ENCODE assay signal across 25 cellular contexts in the genomic region with DNA sequence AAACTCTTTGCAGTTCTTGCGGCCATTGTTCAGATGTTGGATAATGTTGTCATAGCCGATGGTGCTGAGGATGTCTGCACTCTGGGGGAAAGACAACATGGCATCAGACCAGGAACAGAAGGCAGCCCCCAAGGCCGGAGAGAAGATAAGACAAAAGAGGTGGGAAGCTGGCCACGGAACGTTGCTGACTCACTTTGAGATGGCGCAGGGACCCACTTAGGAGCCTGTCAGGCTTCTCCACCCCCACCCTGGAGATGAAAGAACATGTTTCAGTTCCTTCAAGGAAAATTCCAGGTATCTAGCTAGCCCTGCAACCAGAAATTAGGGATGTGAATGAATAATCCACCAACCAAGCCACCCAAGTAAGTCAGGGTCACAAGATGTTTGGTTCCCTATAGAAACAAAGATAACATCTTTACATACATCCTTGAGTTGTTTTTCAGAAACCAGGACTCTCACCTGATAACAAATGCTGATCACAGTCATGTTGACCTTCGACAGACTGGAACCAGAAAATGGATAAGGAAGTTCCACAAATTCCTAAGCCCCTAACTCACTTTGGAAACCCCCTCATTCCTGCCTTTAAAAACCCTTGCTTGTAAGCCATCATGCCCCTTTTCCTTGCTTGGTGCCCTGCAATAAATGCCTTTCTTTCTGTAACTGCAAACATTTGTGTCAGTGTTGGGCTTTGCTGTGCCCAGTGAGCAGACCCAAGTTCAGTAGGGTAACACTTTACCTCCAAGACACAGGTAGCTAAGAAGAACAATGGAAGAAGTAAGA. TPM values are rescaled to one million over a fixed set of nuclear protein-coding genes. Genes with fewer than 3 reads are reported as not detected.
A peak's percentile ranks its signal among the peaks of the same experiment; 100 is the strongest.
DNase-seq lines count a peak whose midpoint lies in the region; ATAC-seq and TF ChIP-seq lines count a peak whose summit lies in the region.
"Had no signal": no experiment of that assay in that cellular context is flagged by ENCODE, and none has a peak within 500 bp of the region (broad histone marks: within the 10 kb centered on the region; RNA-seq: fewer than 3 reads in every experiment).

No MANE protein-coding gene starts in this region.

- POLR2A ChIA-PET in Caco-2 (lab: Charles Lee), result no interaction called here
- POLR2A ChIA-PET in activated naive CD8-positive, alpha-beta T cell treated with anti-CD3 and anti-CD28 coated beads, Interleukin-2, amount 10 ng/mL, durations not matched to agents 7 days and 5 days (lab: Charles Lee), result no interaction called here

- no peak for ATAC-seq in activated naive CD8-positive, alpha-beta T cell treated with anti-CD3 and anti-CD28 coated beads, Interleukin-2, amount 10 ng/mL, durations not matched to agents 7 days and 5 days (ENCODE audit: low read depth)
- ATAC-seq: activated CD8-positive, alpha-beta memory T cell treated with anti-CD3 and anti-CD28 coated beads, Interleukin-2, amount 10 ng/mL, durations not matched to agents 7 days and 5 days; foreskin keratinocyte had no signal

- peaks cover 7% of the 10 kb centered on the region for H3K36me3 Mint-ChIP-seq in Caco-2 (ENCODE audit: insufficient read depth, unreplicated experiment)
- peaks cover 14% of the 10 kb centered on the region for H3K36me3 Mint-ChIP-seq in activated naive CD8-positive, alpha-beta T cell treated with anti-CD3 and anti-CD28 coated beads, Interleukin-2, amount 10 ng/mL, durations not matched to agents 7 days and 5 days

- intact Hi-C loops in Caco-2 (cut with micrococcal nuclease; ENCODE audit: unreplicated experiment), result no loop called here

- H3K4me1 Mint-ChIP-seq in Caco-2 (ENCODE audit: low read depth, unreplicated experiment), result peaks cover 6% of the 10 kb centered on the region
- peaks cover 37% of the 10 kb centered on the region for H3K4me1 Mint-ChIP-seq in activated naive CD8-positive, alpha-beta T cell treated with anti-CD3 and anti-CD28 coated beads, Interleukin-2, amount 10 ng/mL, durations not matched to agents 7 days and 5 days
- H3K4me1 Mint-ChIP-seq: activated B cell treated with CpG ODN at 0.5 μM for 24 hours, nephron had no signal

- CTCF ChIA-PET in Caco-2 (lab: Charles Lee), result interaction anchor here (1.3 kb wide), 1 partner anchor 34 kb away, joined by 5 read pairs; no protein-coding TSS in a partner anchor

- peak overlapping the region; percentile 77 for H3K27ac ChIP-seq in mesodermal cell (ENCODE audit: low read depth, low read length, severe bottlenecking)
- H3K27ac ChIP-seq: foreskin keratinocyte, SJSA1, thyroid gland had no signal

- H3K9me3 Mint-ChIP-seq in Caco-2 (ENCODE audit: unreplicated experiment), result no peaks in the 10 kb centered on the region
- H3K9me3 Mint-ChIP-seq in activated naive CD8-positive, alpha-beta T cell treated with anti-CD3 and anti-CD28 coated beads, Interleukin-2, amount 10 ng/mL, durations not matched to agents 7 days and 5 days, result peaks cover 1% of the 10 kb centered on the region
- H3K9me3 Mint-ChIP-seq: central memory CD8-positive, alpha-beta T cell had no signal

- no peaks in the 10 kb centered on the region for H3K36me3 ChIP-seq in Caco-2 (ENCODE audit: control insufficient read depth, insufficient read depth, low read length)
- peaks cover 8% of the 10 kb centered on the region for H3K36me3 ChIP-seq in mesodermal cell (ENCODE audit: control insufficient read depth, insufficient read depth, low read length)
- H3K36me3 ChIP-seq: HAP-1, SJSA1, thyroid gland had no signal

- H3K4me3 Mint-ChIP-seq in Caco-2 (ENCODE audit: unreplicated experiment), result no peak overlapping the region
- peak overlapping the region; percentile 18 for H3K4me3 Mint-ChIP-seq in activated naive CD8-positive, alpha-beta T cell treated with anti-CD3 and anti-CD28 coated beads, Interleukin-2, amount 10 ng/mL, durations not matched to agents 7 days and 5 days
- H3K4me3 Mint-ChIP-seq: activated B cell treated with CpG ODN at 0.5 μM for 24 hours; activated CD8-positive, alpha-beta memory T cell treated with anti-CD3 and anti-CD28 coated beads, Interleukin-2, amount 10 ng/mL, durations not matched to agents 7 days and 5 days; central memory CD8-positive, alpha-beta T cell; nephron had no signal

- no TSS peak for BruUV-seq in Caco-2 (replicated peaks; lab: Mats Ljungman, UMichigan)

- H3K9me3 ChIP-seq in Caco-2 (no peaks in the 10 kb centered on the region), mesodermal cell (ENCODE audit: control insufficient read depth, low read length) (no peaks in the 10 kb centered on the region)
- H3K9me3 ChIP-seq: HAP-1, SJSA1, thyroid gland had no signal

- H3K4me3 ChIP-seq in Caco-2 (ENCODE audit: low read depth, low read length) (no peak overlapping the region), mesodermal cell (ENCODE audit: extremely low read depth, insufficient read depth, low read length, poor library complexity, severe bottlenecking) (no peak overlapping the region)
- H3K4me3 ChIP-seq: HAP-1, SJSA1, thyroid gland had no signal

- H3K27me3 Mint-ChIP-seq in Caco-2 (ENCODE audit: insufficient read depth, unreplicated experiment), result no peaks in the 10 kb centered on the region
- peaks cover 2% of the 10 kb centered on the region for H3K27me3 Mint-ChIP-seq in activated naive CD8-positive, alpha-beta T cell treated with anti-CD3 and anti-CD28 coated beads, Interleukin-2, amount 10 ng/mL, durations not matched to agents 7 days and 5 days
- H3K27me3 Mint-ChIP-seq: activated CD8-positive, alpha-beta memory T cell treated with anti-CD3 and anti-CD28 coated beads, Interleukin-2, amount 10 ng/mL, durations not matched to agents 7 days and 5 days; central memory CD8-positive, alpha-beta T cell had no signal

- H3K27ac Mint-ChIP-seq in Caco-2 (ENCODE audit: unreplicated experiment), result peak overlapping the region; percentile 45
- no peak overlapping the region for H3K27ac Mint-ChIP-seq in activated naive CD8-positive, alpha-beta T cell treated with anti-CD3 and anti-CD28 coated beads, Interleukin-2, amount 10 ng/mL, durations not matched to agents 7 days and 5 days
- H3K27ac Mint-ChIP-seq: activated B cell treated with CpG ODN at 0.5 μM for 24 hours; activated CD8-positive, alpha-beta memory T cell treated with anti-CD3 and anti-CD28 coated beads, Interleukin-2, amount 10 ng/mL, durations not matched to agents 7 days and 5 days; nephron had no signal

- 62 to 69% methylated on average over 5 to 6 of the region's 7 CpGs for WGBS in mesodermal cell (ENCODE audit: insufficient coverage in 2 of 2), 2 experiments

- peak; percentile 82 for DNase-seq in CD1c-positive myeloid dendritic cell (ENCODE audit: extremely low spot score)
- no peak for DNase-seq in Caco-2
- DNase-seq in activated naive CD8-positive, alpha-beta T cell treated with anti-CD3 and anti-CD28 coated beads, Interleukin-2, amount 10 ng/mL, durations not matched to agents 7 days and 5 days, result no peak
- no peak for DNase-seq in NOMO-1 treated with dmso at 0.1 percent for 144 hours (lab: John Stamatoyannopoulos, UW; ENCODE audit: unreplicated experiment)
- no peak for DNase-seq in stimulated activated CD4-positive, alpha-beta T cell treated with anti-CD3 and anti-CD28 coated beads, Interleukin-4, amount 100 ng/mL, for 4 hours
- DNase-seq in HuH-7 (ENCODE audit: low spot score), result no peak
- DNase-seq: activated B cell treated with CpG ODN at 0.5 μM for 24 hours; activated CD8-positive, alpha-beta memory T cell treated with anti-CD3 and anti-CD28 coated beads, Interleukin-2, amount 10 ng/mL, durations not matched to agents 7 days and 5 days; activated gamma-delta T cell; aorta; DMS79; foreskin keratinocyte; hippocampal formation; mesenchymal stem cell; NCI-H1092; NCI-H2081; NCI-H446 treated with DMSO at 0.1 percent for 48 hours; posterior cingulate gyrus; stimulated activated naive CD4-positive, alpha-beta T cell; thyroid gland had no signal

- no peak for TF ChIP-seq CTCF in Caco-2 (IDR thresholded peaks at IDR 0.05; ENCODE audit: insufficient read depth in 1 of 2, low read depth in 1 of 2, low read length in 1 of 2, severe bottlenecking in 1 of 2, unreplicated experiment in 1 of 2)

- no peaks in the 10 kb centered on the region for H3K4me1 ChIP-seq in Caco-2
- H3K4me1 ChIP-seq in mesodermal cell (ENCODE audit: control insufficient read depth, insufficient read depth, low read length, poor library complexity, severe bottlenecking), result peaks cover 43% of the 10 kb centered on the region
- H3K4me1 ChIP-seq: foreskin keratinocyte, thyroid gland had no signal

- no peaks in the 10 kb centered on the region for H3K27me3 ChIP-seq in Caco-2 (replicated peaks; ENCODE audit: control insufficient read depth, insufficient read depth, low read length)
- H3K27me3 ChIP-seq: foreskin keratinocyte, SJSA1, thyroid gland had no signal

RNA-seq across cellular contexts. Expression of gene PSTPIP2, which starts 31.9 kb away (rescaled TPM):
- 13.3 and 13.7 TPM in 2 replicates for total RNA-seq in Caco-2 (2022)
- total RNA-seq in activated naive CD8-positive, alpha-beta T cell treated with anti-CD3 and anti-CD28 coated beads, Interleukin-2, amount 10 ng/mL, durations not matched to agents 7 days and 5 days, result 10 to 100 TPM; 12.6 to 12.9 TPM
- polyA plus RNA-seq in mesodermal cell (2013, experiment 1 of 2), result 20.4 TPM
- polyA plus RNA-seq in mesodermal cell (2013, experiment 2 of 2), result 22.4 TPM

RNA-seq across cellular contexts. Expression of gene ATP5F1A, which starts 57.9 kb away (rescaled TPM):
- total RNA-seq in Caco-2 (2022), result 349 and 401 TPM in 2 replicates
- total RNA-seq in activated naive CD8-positive, alpha-beta T cell treated with anti-CD3 and anti-CD28 coated beads, Interleukin-2, amount 10 ng/mL, durations not matched to agents 7 days and 5 days, result 100 to 1,000 TPM; 284 to 285 TPM
- polyA plus RNA-seq in mesodermal cell (2013, experiment 1 of 2), result 611 TPM
- polyA plus RNA-seq in mesodermal cell (2013, experiment 2 of 2), result 595 TPM
